1 cellular context compared by ENCODE assay signal in genomic region chr7:98241674-98242241, GRCh38.
TF ChIP-seq lines count a peak whose summit lies in the region.

No MANE protein-coding gene starts in this region.

TF ChIP-seq in GM12878, 131 proteins besides CTCF, POLR2A, EP300 and RAD21:
- no peak for TF ChIP-seq ZBTB40 (IDR thresholded peaks at IDR 0.05; ENCODE audit: borderline replicate concordance)
- no peak for TF ChIP-seq HDAC2 (IDR thresholded peaks at IDR 0.05)
- TF ChIP-seq SIN3A (IDR thresholded peaks at IDR 0.05; ENCODE audit: low read depth, low read length), result no peak
- no peak for TF ChIP-seq BRCA1 (IDR thresholded peaks at IDR 0.05; ENCODE audit: low read depth, low read length)
- TF ChIP-seq MEF2B (IDR thresholded peaks at IDR 0.05; ENCODE audit: partially characterized antibody, poor library complexity, severe bottlenecking), result no peak
- no peak for TF ChIP-seq POLR2AphosphoS2 (IDR thresholded peaks at IDR 0.05; ENCODE audit: low read depth, low read length)
- TF ChIP-seq IRF3 (IDR thresholded peaks at IDR 0.05), result no peak
- no peak for TF ChIP-seq STAT1 (conservative IDR thresholded peaks at IDR 0.05)
- no peak for TF ChIP-seq TCF3 (IDR thresholded peaks at IDR 0.05; ENCODE audit: borderline replicate concordance, insufficient read depth, low read depth, low read length)
- TF ChIP-seq JUND (IDR thresholded peaks at IDR 0.05; ENCODE audit: low read depth, low read length), result no peak
- TF ChIP-seq PAX5 (IDR thresholded peaks at IDR 0.05; ENCODE audit: borderline replicate concordance, low read depth, low read length), result no peak
- TF ChIP-seq ZNF217 (IDR thresholded peaks at IDR 0.05), result no peak
- TF ChIP-seq NBN (IDR thresholded peaks at IDR 0.05), result no peak
